Comparison of ENCODE assay signal across 2 cellular contexts in the genomic region with DNA sequence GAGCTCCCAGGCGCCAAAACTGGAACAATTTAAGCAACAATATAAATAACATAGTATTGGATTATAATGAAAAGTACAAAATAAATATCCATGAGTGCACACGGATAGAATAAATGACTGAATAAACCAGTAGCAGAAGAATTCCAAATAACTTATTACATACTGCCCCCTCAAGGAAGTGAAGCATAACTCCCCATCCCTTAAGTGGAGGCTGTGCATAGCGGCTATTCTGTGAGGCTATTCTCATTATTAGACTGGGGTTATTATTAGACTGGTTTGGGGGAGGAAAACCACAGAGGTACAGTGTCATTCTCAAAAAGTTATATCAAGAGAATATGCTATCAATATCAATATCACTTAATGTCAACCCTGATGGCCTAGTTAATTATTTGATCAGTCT.
TF ChIP-seq lines count a peak whose summit lies in the region.

No MANE protein-coding gene starts in this region.

TF ChIP-seq in HCT116, 20 proteins besides CTCF, POLR2A, EP300 and RAD21 (continued from another document):
- TF ChIP-seq, protein P1, sequence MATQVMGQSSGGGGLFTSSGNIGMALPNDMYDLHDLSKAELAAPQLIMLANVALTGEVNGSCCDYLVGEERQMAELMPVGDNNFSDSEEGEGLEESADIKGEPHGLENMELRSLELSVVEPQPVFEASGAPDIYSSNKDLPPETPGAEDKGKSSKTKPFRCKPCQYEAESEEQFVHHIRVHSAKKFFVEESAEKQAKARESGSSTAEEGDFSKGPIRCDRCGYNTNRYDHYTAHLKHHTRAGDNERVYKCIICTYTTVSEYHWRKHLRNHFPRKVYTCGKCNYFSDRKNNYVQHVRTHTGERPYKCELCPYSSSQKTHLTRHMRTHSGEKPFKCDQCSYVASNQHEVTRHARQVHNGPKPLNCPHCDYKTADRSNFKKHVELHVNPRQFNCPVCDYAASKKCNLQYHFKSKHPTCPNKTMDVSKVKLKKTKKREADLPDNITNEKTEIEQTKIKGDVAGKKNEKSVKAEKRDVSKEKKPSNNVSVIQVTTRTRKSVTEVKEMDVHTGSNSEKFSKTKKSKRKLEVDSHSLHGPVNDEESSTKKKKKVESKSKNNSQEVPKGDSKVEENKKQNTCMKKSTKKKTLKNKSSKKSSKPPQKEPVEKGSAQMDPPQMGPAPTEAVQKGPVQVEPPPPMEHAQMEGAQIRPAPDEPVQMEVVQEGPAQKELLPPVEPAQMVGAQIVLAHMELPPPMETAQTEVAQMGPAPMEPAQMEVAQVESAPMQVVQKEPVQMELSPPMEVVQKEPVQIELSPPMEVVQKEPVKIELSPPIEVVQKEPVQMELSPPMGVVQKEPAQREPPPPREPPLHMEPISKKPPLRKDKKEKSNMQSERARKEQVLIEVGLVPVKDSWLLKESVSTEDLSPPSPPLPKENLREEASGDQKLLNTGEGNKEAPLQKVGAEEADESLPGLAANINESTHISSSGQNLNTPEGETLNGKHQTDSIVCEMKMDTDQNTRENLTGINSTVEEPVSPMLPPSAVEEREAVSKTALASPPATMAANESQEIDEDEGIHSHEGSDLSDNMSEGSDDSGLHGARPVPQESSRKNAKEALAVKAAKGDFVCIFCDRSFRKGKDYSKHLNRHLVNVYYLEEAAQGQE (IDR thresholded peaks at IDR 0.05; ENCODE audit: low read depth), result no peak
- TF ChIP-seq YY1 (IDR thresholded peaks at IDR 0.05; ENCODE audit: extremely low read depth, insufficient replicate concordance, low read depth, low read length) (no peak), EGR1 (IDR thresholded peaks at IDR 0.05; ENCODE audit: low read depth) (no peak)
- TF ChIP-seq, protein P2, sequence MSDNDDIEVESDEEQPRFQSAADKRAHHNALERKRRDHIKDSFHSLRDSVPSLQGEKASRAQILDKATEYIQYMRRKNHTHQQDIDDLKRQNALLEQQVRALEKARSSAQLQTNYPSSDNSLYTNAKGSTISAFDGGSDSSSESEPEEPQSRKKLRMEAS (IDR thresholded peaks at IDR 0.05), result no peak
- TF ChIP-seq, protein P3, sequence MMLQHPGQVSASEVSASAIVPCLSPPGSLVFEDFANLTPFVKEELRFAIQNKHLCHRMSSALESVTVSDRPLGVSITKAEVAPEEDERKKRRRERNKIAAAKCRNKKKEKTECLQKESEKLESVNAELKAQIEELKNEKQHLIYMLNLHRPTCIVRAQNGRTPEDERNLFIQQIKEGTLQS (IDR thresholded peaks at IDR 0.05), result no peak
TF ChIP-seq in HCT116: peak in this region for 0.

TF ChIP-seq in SK-N-SH, 30 proteins besides CTCF, POLR2A, EP300 and RAD21:
- TF ChIP-seq, protein P4, sequence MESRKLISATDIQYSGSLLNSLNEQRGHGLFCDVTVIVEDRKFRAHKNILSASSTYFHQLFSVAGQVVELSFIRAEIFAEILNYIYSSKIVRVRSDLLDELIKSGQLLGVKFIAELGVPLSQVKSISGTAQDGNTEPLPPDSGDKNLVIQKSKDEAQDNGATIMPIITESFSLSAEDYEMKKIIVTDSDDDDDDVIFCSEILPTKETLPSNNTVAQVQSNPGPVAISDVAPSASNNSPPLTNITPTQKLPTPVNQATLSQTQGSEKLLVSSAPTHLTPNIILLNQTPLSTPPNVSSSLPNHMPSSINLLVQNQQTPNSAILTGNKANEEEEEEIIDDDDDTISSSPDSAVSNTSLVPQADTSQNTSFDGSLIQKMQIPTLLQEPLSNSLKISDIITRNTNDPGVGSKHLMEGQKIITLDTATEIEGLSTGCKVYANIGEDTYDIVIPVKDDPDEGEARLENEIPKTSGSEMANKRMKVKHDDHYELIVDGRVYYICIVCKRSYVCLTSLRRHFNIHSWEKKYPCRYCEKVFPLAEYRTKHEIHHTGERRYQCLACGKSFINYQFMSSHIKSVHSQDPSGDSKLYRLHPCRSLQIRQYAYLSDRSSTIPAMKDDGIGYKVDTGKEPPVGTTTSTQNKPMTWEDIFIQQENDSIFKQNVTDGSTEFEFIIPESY (IDR thresholded peaks at IDR 0.05; ENCODE audit: borderline replicate concordance, low read depth), result no peak
- TF ChIP-seq MEF2A (IDR thresholded peaks at IDR 0.05; ENCODE audit: borderline replicate concordance, low read depth) (no peak), SMC3 (IDR thresholded peaks at IDR 0.05; ENCODE audit: low read depth, low read length) (peak; percentile 9; the same call in 1 of the 2 replicates)
TF ChIP-seq in SK-N-SH: peak in this region for 1.
